ENCODE assay signal across 21 cellular contexts in genomic region chr5:102590467-102590866, GRCh38.
A peak's percentile ranks its signal among the peaks of the same experiment; 100 is the strongest.
DNase-seq lines count a peak whose midpoint lies in the region; ATAC-seq, FAIRE-seq and TF ChIP-seq lines count a peak whose summit lies in the region.
"Had no signal": no experiment of that assay in that cellular context is flagged by ENCODE, and none has a peak within 500 bp of the region (broad histone marks: within the 10 kb centered on the region; RNA-seq: fewer than 3 reads in every experiment).

No MANE protein-coding gene starts in this region.

- H3K9me3 ChIP-seq in breast epithelium, result peaks cover 6% of the 10 kb centered on the region in 2 donors
- H3K9me3 ChIP-seq in pancreas, result no peaks in the 10 kb centered on the region
- H3K9me3 ChIP-seq: A549, Caco-2 had no signal

- TF ChIP-seq CTCF in MCF 10A (IDR thresholded peaks at IDR 0.05; ENCODE audit: unreplicated experiment) (no peak), breast epithelium (IDR thresholded peaks at IDR 0.05) (no peak), bronchial epithelial cell (IDR thresholded peaks at IDR 0.05; ENCODE audit: insufficient read depth, low read length, severe bottlenecking) (no peak), pancreas (IDR thresholded peaks at IDR 0.05) (no peak)

- no peaks in the 10 kb centered on the region for H3K27me3 Mint-ChIP-seq in MCF 10A (ENCODE audit: insufficient read depth, unreplicated experiment)
- H3K27me3 Mint-ChIP-seq: B cell had no signal

- TF ChIP-seq POLR2A in breast epithelium (IDR thresholded peaks at IDR 0.05), result no peak

- DNase-seq in MCF 10A (ENCODE audit: unreplicated experiment), result peak; percentile 48
- DNase-seq in breast epithelium (ENCODE audit: low spot score in 2 of 2), result no peak
- peak; percentile 80 for DNase-seq in bronchial epithelial cell (ENCODE audit: low read depth)
- no peak for DNase-seq in HK-2 (ENCODE audit: unreplicated experiment)
- DNase-seq in activated T-cell treated with anti-CD3 and anti-CD28 coated beads, Interleukin-2, amount 50 U/mL, for 48 hours, result no peak
- DNase-seq in pancreas, result no peak
- DNase-seq: AML-193; Caco-2; Calu3; CD4-positive, alpha-beta T cell; CD8-positive, alpha-beta T cell; DMS79 treated with DMSO at 0.1 percent for 48 hours; GF-D8 had no signal

- no peak overlapping the region for H3K27ac ChIP-seq in breast epithelium
- no peak overlapping the region for H3K27ac ChIP-seq in pancreas
- H3K27ac ChIP-seq: 22Rv1; A549; BLaER1 treated with 17β-estradiol and CSF1 and Interleukin-3, amounts not matched to agents 10 nM and 100 nM; C4-2B had no signal

- peaks cover 6% of the 10 kb centered on the region for H3K4me1 Mint-ChIP-seq in MCF 10A (ENCODE audit: insufficient read depth, unreplicated experiment)
- H3K4me1 Mint-ChIP-seq: B cell had no signal

- no peak overlapping the region for H3K4me3 Mint-ChIP-seq in MCF 10A (ENCODE audit: unreplicated experiment)
- H3K4me3 Mint-ChIP-seq: B cell; CD4-positive, alpha-beta T cell; CD8-positive, alpha-beta T cell had no signal

- FAIRE-seq in bronchial epithelial cell (lab: Jason Lieb, UNC), result no peak
- no peak for FAIRE-seq in pancreas (lab: Jason Lieb, UNC)
- FAIRE-seq: A549, G401.6, GM12891 had no signal

- POLR2A ChIA-PET in MCF 10A (lab: Yijun Ruan, JAX), result no interaction called here

- H3K4me1 ChIP-seq in breast epithelium (no peaks in the 10 kb centered on the region), pancreas (no peaks in the 10 kb centered on the region)
- H3K4me1 ChIP-seq: A549; BLaER1 treated with 17β-estradiol and CSF1 and Interleukin-3, amounts not matched to agents 10 nM and 100 nM had no signal

- no peaks in the 10 kb centered on the region for H3K36me3 ChIP-seq in breast epithelium
- H3K36me3 ChIP-seq in bronchial epithelial cell (ENCODE audit: control insufficient read depth, insufficient read depth, low read length), result no peaks in the 10 kb centered on the region
- H3K36me3 ChIP-seq in pancreas, result no peaks in the 10 kb centered on the region
- H3K36me3 ChIP-seq: BLaER1 treated with 17β-estradiol and CSF1 and Interleukin-3, amounts not matched to agents 10 nM and 100 nM had no signal

- H3K27ac Mint-ChIP-seq in MCF 10A (ENCODE audit: low read depth, unreplicated experiment), result no peak overlapping the region
- H3K27ac Mint-ChIP-seq: B cell; CD4-positive, alpha-beta T cell; CD8-positive, alpha-beta T cell had no signal

- intact Hi-C loops in MCF 10A (cut with micrococcal nuclease) (no loop called here), breast epithelium (cut with DNase I; ENCODE audit: low total_unique reads) (no loop called here), pancreas (cut with DNase I) (no loop called here)

- CTCF ChIA-PET in MCF 10A (lab: Yijun Ruan, JAX), result interaction anchor here (0.5 kb wide), 1 partner anchor 381 kb away, joined by 3 read pairs; no protein-coding TSS in a partner anchor

- H3K36me3 Mint-ChIP-seq in MCF 10A (ENCODE audit: insufficient read depth, unreplicated experiment), result no peaks in the 10 kb centered on the region
- H3K36me3 Mint-ChIP-seq: CD8-positive, alpha-beta T cell had no signal

- WGBS in pancreas, 2 donors, result 90 to 96% methylated on average over 3 of the region's 3 CpGs

- peak; percentile 74 for ATAC-seq in esophagus mucosa
- no peak for ATAC-seq in pancreas
- ATAC-seq: A549; CD8-positive, alpha-beta T cell had no signal

- peaks cover 8% of the 10 kb centered on the region for H3K9me3 Mint-ChIP-seq in MCF 10A (ENCODE audit: unreplicated experiment)

- H3K27me3 ChIP-seq in breast epithelium (no peaks in the 10 kb centered on the region), bronchial epithelial cell (ENCODE audit: control insufficient read depth, insufficient read depth, low read length) (no peaks in the 10 kb centered on the region), pancreas (no peaks in the 10 kb centered on the region)
- H3K27me3 ChIP-seq: BLaER1 treated with 17β-estradiol and CSF1 and Interleukin-3, amounts not matched to agents 10 nM and 100 nM had no signal

- no TSS peak for BruUV-seq in MCF 10A (replicated peaks; lab: Mats Ljungman, UMichigan)

- H3K4me3 ChIP-seq in breast epithelium (no peak overlapping the region), bronchial epithelial cell (ENCODE audit: low read depth, low read length) (no peak overlapping the region), pancreas (no peak overlapping the region)
- H3K4me3 ChIP-seq: A549; BLaER1 treated with 17β-estradiol and CSF1 and Interleukin-3, amounts not matched to agents 10 nM and 100 nM had no signal

Comparison
In these comparisons a context has a peak if more than half of its experiments do, and no peak if none do; other contexts are left out.
1. DNase-seq: peak in MCF 10A (single experiment) and bronchial epithelial cell (single experiment); none in breast epithelium (0 of 2), HK-2 (single experiment), activated T-cell treated with anti-CD3 and anti-CD28 coated beads, Interleukin-2, amount 50 U/mL, for 48 hours (0 of 2) and pancreas (0 of 6).